In genomic region chr3:38015485-38015884, GRCh38 we compare ENCODE assay signal across 23 cellular contexts.
"Had no signal": no experiment of that assay in that cellular context is flagged by ENCODE, and none has a peak within 500 bp of the region (broad histone marks: within the 10 kb centered on the region; RNA-seq: fewer than 3 reads in every experiment).

No MANE protein-coding gene starts in this region.

- H3K4me1 Mint-ChIP-seq: activated CD4-positive, alpha-beta T cell treated with anti-CD3 and anti-CD28 coated beads, Interleukin-2, amount 10 ng/mL, durations not matched to agents 7 days and 5 days; T-cell had no signal

- H3K9me3 Mint-ChIP-seq: activated T-cell treated with anti-CD3 and anti-CD28 coated beads, Interleukin-2, amount 50 U/mL, for 4 hours; T-cell had no signal

- H3K27ac ChIP-seq: SK-N-MC, VCaP had no signal

- H3K27ac Mint-ChIP-seq: activated CD4-positive, alpha-beta memory T cell treated with anti-CD3 and anti-CD28 coated beads for 36 hours; activated CD4-positive, alpha-beta T cell treated with anti-CD3 and anti-CD28 coated beads, Interleukin-2, amount 10 ng/mL, durations not matched to agents 7 days and 5 days; activated naive CD4-positive, alpha-beta T cell treated with anti-CD3 and anti-CD28 coated beads for 36 hours; activated naive CD8-positive, alpha-beta T cell; T-cell had no signal

- DNase-seq: activated CD4-positive, alpha-beta memory T cell treated with anti-CD3 and anti-CD28 coated beads for 36 hours; activated CD4-positive, alpha-beta T cell treated with anti-CD3 and anti-CD28 coated beads, Interleukin-2, amount 10 ng/mL, durations not matched to agents 7 days and 5 days; activated CD4-positive, CD25-positive, alpha-beta regulatory T cell; activated CD8-positive, alpha-beta memory T cell treated with anti-CD3 and anti-CD28 coated beads for 24 hours; activated gamma-delta T cell; activated naive CD4-positive, alpha-beta T cell treated with anti-CD3 and anti-CD28 coated beads for 36 hours; activated T-cell treated with anti-CD3 and anti-CD28 coated beads, Interleukin-2, amount 50 U/mL, for 4 hours; Kasumi-1; KBM-7; NCI-H1105 treated with DMSO at 0.1 percent for 48 hours; NCI-H1436 treated with DMSO at 0.1 percent for 48 hours; NCI-H187; NCI-H2081; NCI-H510A treated with DMSO at 0.1 percent for 48 hours; NCI-H774; OCI-M1; RPMI8226; T-cell had no signal

- H3K27me3 Mint-ChIP-seq: activated CD4-positive, alpha-beta memory T cell treated with anti-CD3 and anti-CD28 coated beads for 36 hours; activated CD4-positive, alpha-beta T cell treated with anti-CD3 and anti-CD28 coated beads, Interleukin-2, amount 10 ng/mL, durations not matched to agents 7 days and 5 days; activated naive CD8-positive, alpha-beta T cell; T-cell had no signal

- H3K4me3 ChIP-seq: SK-N-MC had no signal

- H3K4me3 Mint-ChIP-seq: activated CD4-positive, alpha-beta memory T cell treated with anti-CD3 and anti-CD28 coated beads for 36 hours; activated CD4-positive, alpha-beta T cell treated with anti-CD3 and anti-CD28 coated beads, Interleukin-2, amount 10 ng/mL, durations not matched to agents 7 days and 5 days; activated naive CD4-positive, alpha-beta T cell treated with anti-CD3 and anti-CD28 coated beads for 36 hours; activated naive CD8-positive, alpha-beta T cell; activated T-cell treated with anti-CD3 and anti-CD28 coated beads, Interleukin-2, amount 50 U/mL, for 4 hours; T-cell had no signal

- ATAC-seq: activated T-cell treated with anti-CD3 and anti-CD28 coated beads, Interleukin-2, amount 50 U/mL, for 4 hours; Panc1; Right ventricle myocardium inferior; T-cell had no signal
